19 cellular contexts compared by ENCODE assay signal in the genomic region with DNA sequence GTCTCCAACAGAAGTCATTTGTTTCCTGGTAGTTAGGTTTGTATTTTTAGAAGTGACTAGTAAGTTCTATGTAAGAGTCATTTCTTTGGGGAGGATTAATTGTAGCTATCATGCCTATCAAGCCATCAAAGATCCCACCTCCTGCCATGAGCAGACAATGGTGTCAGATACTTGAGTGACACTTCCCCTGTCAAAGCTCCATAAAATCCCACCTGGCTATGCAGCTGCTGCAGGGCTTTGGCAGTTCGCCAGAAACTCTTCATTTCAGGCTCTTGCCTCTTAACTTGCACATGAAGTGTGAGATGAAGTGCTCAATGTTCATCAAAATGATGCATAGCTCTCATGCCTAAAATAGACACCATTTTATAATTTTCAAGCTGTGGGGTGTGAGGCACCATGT.
A peak's percentile ranks its signal among the peaks of the same experiment; 100 is the strongest.
DNase-seq lines count a peak whose midpoint lies in the region; ATAC-seq, FAIRE-seq and TF ChIP-seq lines count a peak whose summit lies in the region.
"Had no signal": no experiment of that assay in that cellular context is flagged by ENCODE, and none has a peak within 500 bp of the region (broad histone marks: within the 10 kb centered on the region; RNA-seq: fewer than 3 reads in every experiment).

No MANE protein-coding gene starts in this region.

- FAIRE-seq in K562 (lab: Jason Lieb, UNC): no peak

- in situ Hi-C loops in K562 (cut with MboI): no loop called here

- H3K27me3 ChIP-seq in K562 (ENCODE audit: control insufficient read depth in 2 of 2, insufficient read depth in 2 of 2, low read length in 2 of 2): no peaks in the 10 kb centered on the region
- H3K27me3 ChIP-seq: brain microvascular endothelial cell, stomach had no signal

- H3K9me3 Mint-ChIP-seq in activated T-cell treated with anti-CD3 and anti-CD28 coated beads, Interleukin-2, amount 50 U/mL, for 72 hours: peaks cover 3 to 10% of the 10 kb centered on the region in 2 donors

- H3K4me2 ChIP-seq in K562 (ENCODE audit: insufficient read depth, low read length): no peak overlapping the region

- TF ChIP-seq POLR2A in K562 (conservative IDR thresholded peaks at IDR 0.05) (no peak), GM18505 (IDR thresholded peaks at IDR 0.05; ENCODE audit: borderline replicate concordance, extremely low read depth, insufficient read depth, insufficient read length) (no peak)

- no peaks in the 10 kb centered on the region for H3K4me1 Mint-ChIP-seq in activated T-cell treated with anti-CD3 and anti-CD28 coated beads, Interleukin-2, amount 50 U/mL, for 72 hours (ENCODE audit: low read depth)
- H3K4me1 Mint-ChIP-seq: naive B cell had no signal

- no peaks in the 10 kb centered on the region for H3K36me3 Mint-ChIP-seq in activated T-cell treated with anti-CD3 and anti-CD28 coated beads, Interleukin-2, amount 50 U/mL, for 72 hours (ENCODE audit: insufficient read depth in 2 of 2)
- H3K36me3 Mint-ChIP-seq: naive B cell had no signal

- intact Hi-C loops in K562 (cut with micrococcal nuclease): no loop called here

- H2AFZ ChIP-seq in K562 (ENCODE audit: low read depth, low read length): no peak overlapping the region
- H2AFZ ChIP-seq: GM23248 had no signal

- H3K9me1 ChIP-seq in K562 (ENCODE audit: control insufficient read depth, insufficient read depth, low read length): no peaks in the 10 kb centered on the region

- H3K36me3 ChIP-seq in K562 (ENCODE audit: control insufficient read depth, insufficient read depth, low read length): no peaks in the 10 kb centered on the region
- H3K36me3 ChIP-seq: brain microvascular endothelial cell, stomach had no signal

- no peak overlapping the region for H3K4me3 Mint-ChIP-seq in activated T-cell treated with anti-CD3 and anti-CD28 coated beads, Interleukin-2, amount 50 U/mL, for 72 hours
- H3K4me3 Mint-ChIP-seq: activated naive CD4-positive, alpha-beta T cell treated with anti-CD3 and anti-CD28 coated beads for 36 hours; effector memory CD8-positive, alpha-beta T cell; naive B cell; T-helper 1 cell treated with Interleukin-12 subunit alpha and Interleukin-12 subunit beta and Interleukin-4 antibody, amounts not matched to agents 30 μg/mL and 1 μg/mL, for 36 hours had no signal

- H3K9ac ChIP-seq in K562 (ENCODE audit: insufficient read depth in 1 of 2, low read depth in 2 of 2, low read length in 2 of 2): no peak overlapping the region
- H3K9ac ChIP-seq: GM23248 had no signal

- H3K27me3 Mint-ChIP-seq in activated T-cell treated with anti-CD3 and anti-CD28 coated beads, Interleukin-2, amount 50 U/mL, for 72 hours (ENCODE audit: low read depth): no peaks in the 10 kb centered on the region
- H3K27me3 Mint-ChIP-seq: effector memory CD8-positive, alpha-beta T cell; naive B cell had no signal

- H3K27ac Mint-ChIP-seq in activated T-cell treated with anti-CD3 and anti-CD28 coated beads, Interleukin-2, amount 50 U/mL, for 72 hours: no peak overlapping the region
- H3K27ac Mint-ChIP-seq: activated naive CD4-positive, alpha-beta T cell treated with anti-CD3 and anti-CD28 coated beads for 36 hours; effector memory CD8-positive, alpha-beta T cell; naive B cell; T-helper 1 cell treated with Interleukin-12 subunit alpha and Interleukin-12 subunit beta and Interleukin-4 antibody, amounts not matched to agents 30 μg/mL and 1 μg/mL, for 36 hours had no signal

- CTCF ChIA-PET in K562 (lab: Yijun Ruan, JAX; ENCODE audit: low intra/inter-chr PET ratio): no interaction called here

- WGBS in K562 (ENCODE audit: insufficient coverage, low coverage, missing lambda C conversion rate): 10% methylated on average over 1 of the region's 1 CpG

- H3K9me3 ChIP-seq in K562 (replicated peaks; ENCODE audit: control insufficient read depth, insufficient read depth, low read depth, low read length): no peaks in the 10 kb centered on the region; the same call in 1 of the 2 replicates
- H3K9me3 ChIP-seq: psoas muscle had no signal

- no TSS peak for BruUV-seq in K562 (replicated peaks; lab: Mats Ljungman, UMichigan)

- ATAC-seq in K562: no peak
- ATAC-seq in activated T-cell treated with anti-CD3 and anti-CD28 coated beads, Interleukin-2, amount 50 U/mL, for 72 hours (replicated peaks in 1 of 2): no peak
- no peak for ATAC-seq in GM18505 (IDR thresholded peaks at IDR 0.05; ENCODE audit: unreplicated experiment)
- no peak for ATAC-seq in HG03432 (IDR thresholded peaks at IDR 0.05; ENCODE audit: unreplicated experiment)
- ATAC-seq: effector memory CD8-positive, alpha-beta T cell; psoas muscle had no signal

- H3K27ac ChIP-seq in K562 (ENCODE audit: extremely low read depth, low read depth, low read length): no peak overlapping the region
- H3K27ac ChIP-seq: brain microvascular endothelial cell, GM23248, psoas muscle, stomach had no signal

- no peaks in the 10 kb centered on the region for H3K4me1 ChIP-seq in K562 (replicated peaks in 1 of 2; ENCODE audit: control insufficient read depth in 2 of 2, insufficient read depth in 2 of 2, low read length in 2 of 2)
- H3K4me1 ChIP-seq: psoas muscle, stomach had no signal

- no peak overlapping the region for H3K4me3 ChIP-seq in K562
- H3K4me3 ChIP-seq: GM23248, psoas muscle, stomach had no signal

- DNase-seq in DMS153 (lab: John Stamatoyannopoulos, UW) (peak; percentile 99), NCI-H1436 (lab: John Stamatoyannopoulos, UW) (peak; percentile 42), NCI-H446 treated with DMSO at 0.1 percent for 48 hours (lab: John Stamatoyannopoulos, UW) (peak; percentile 96), K562 (ENCODE audit: extremely low read depth in 1 of 4, low spot score in 3 of 4) (no peak), T-helper 2 cell (no peak)
- DNase-seq in activated T-cell treated with anti-CD3 and anti-CD28 coated beads, Interleukin-2, amount 50 U/mL, for 72 hours: no peak
- DNase-seq: activated CD4-positive, CD25-positive, alpha-beta regulatory T cell treated with anti-CD3 and anti-CD28 coated beads, Interleukin-2, amount 50 U/mL, for 72 hours; activated CD8-positive, alpha-beta memory T cell treated with anti-CD3 and anti-CD28 coated beads, Interleukin-2, amount 50 U/mL, for 4 hours; activated naive CD4-positive, alpha-beta T cell treated with anti-CD3 and anti-CD28 coated beads for 36 hours; brain microvascular endothelial cell; effector memory CD8-positive, alpha-beta T cell; GM23248; MM.1S; naive B cell; psoas muscle; stomach had no signal

- TF ChIP-seq RAD21 in K562 (CRISPR knock-in tag; conservative IDR thresholded peaks at IDR 0.05 in 1 of 2, IDR thresholded peaks at IDR 0.05 in 1 of 2): no peak

- TF ChIP-seq EP300 in K562 (IDR thresholded peaks at IDR 0.05; ENCODE audit: low read length): no peak

- no peaks in the 10 kb centered on the region for H3K79me2 ChIP-seq in K562 (ENCODE audit: control insufficient read depth, insufficient read depth, low read length)

- TF ChIP-seq CTCF in K562 (IDR thresholded peaks at IDR 0.05 in 2 of 3, conservative IDR thresholded peaks at IDR 0.05 in 1 of 3; ENCODE audit: insufficient read depth in 2 of 3, low read depth in 1 of 3, low read length in 3 of 3): no peak

- H4K20me1 ChIP-seq in K562 (replicated peaks; ENCODE audit: control insufficient read depth, insufficient read depth, low read length): no peaks in the 10 kb centered on the region

- POLR2A ChIA-PET in K562 (lab: Yijun Ruan, JAX): no interaction called here

Comparison
In these comparisons a context has a peak if more than half of its experiments do, and no peak if none do; other contexts are left out.
1. DNase-seq: peak in DMS153 (single experiment), NCI-H1436 (single experiment) and NCI-H446 treated with DMSO at 0.1 percent for 48 hours (single experiment); none in K562 (0 of 4), activated T-cell treated with anti-CD3 and anti-CD28 coated beads, Interleukin-2, amount 50 U/mL, for 72 hours (0 of 2) and T-helper 2 cell (0 of 5).